Comparison of ENCODE assay signal across 9 cellular contexts in genomic region chrX:27163236-27163635, GRCh38.
"Had no signal": no experiment of that assay in that cellular context is flagged by ENCODE, and none has a peak within 500 bp of the region (broad histone marks: within the 10 kb centered on the region; RNA-seq: fewer than 3 reads in every experiment).

No MANE protein-coding gene starts in this region.

- H3K9me3 ChIP-seq: HAP-1 had no signal

- H3K27ac ChIP-seq: GM23248, HL-60 had no signal

- DNase-seq: GM23248, GOT3, H7, HFFc6, KBM-7 had no signal

- ATAC-seq: HCT116, HepG2 had no signal

- H3K4me3 ChIP-seq: GM23248, HAP-1 had no signal

- H3K36me3 ChIP-seq: HAP-1 had no signal

- H3K4me1 ChIP-seq: HAP-1 had no signal
